Comparison of ENCODE assay signal across 12 cellular contexts in genomic region chr4:39719804-39720580, GRCh38. TPM values are rescaled to one million over a fixed set of nuclear protein-coding genes. Genes with fewer than 3 reads are reported as not detected.
DNase-seq lines count a peak whose midpoint lies in the region; ATAC-seq, FAIRE-seq and TF ChIP-seq lines count a peak whose summit lies in the region.
"Had no signal": no experiment of that assay in that cellular context is flagged by ENCODE, and none has a peak within 500 bp of the region (broad histone marks: within the 10 kb centered on the region; RNA-seq: fewer than 3 reads in every experiment).

No MANE protein-coding gene starts in this region.

- peaks cover 68% of the 10 kb centered on the region for H3K4me1 Mint-ChIP-seq in CD4-positive, alpha-beta T cell (ENCODE audit: low read depth)
- H3K4me1 Mint-ChIP-seq in HFFc6 (ENCODE audit: low read depth) (peaks cover 31% of the 10 kb centered on the region), astrocyte (ENCODE audit: low read depth, unreplicated experiment) (peaks cover 27% of the 10 kb centered on the region), naive B cell (peaks cover 28 to 61% (median 53%) of the 10 kb centered on the region in 3 donors)

- no peak for TF ChIP-seq POLR2A in vagina (IDR thresholded peaks at IDR 0.05)

- H3K4me3 Mint-ChIP-seq in CD4-positive, alpha-beta T cell, result no peak overlapping the region
- no peak overlapping the region for H3K4me3 Mint-ChIP-seq in HFFc6
- H3K4me3 Mint-ChIP-seq in astrocyte (ENCODE audit: unreplicated experiment), result peak overlapping the region; percentile 13
- H3K4me3 Mint-ChIP-seq in naive B cell, result no peak overlapping the region

- intact Hi-C loops in CD4-positive, alpha-beta T cell (cut with DNase I, micrococcal nuclease), result no loop called here
- intact Hi-C loops in vagina (cut with DNase I), result no loop called here

- H3K36me3 Mint-ChIP-seq in CD4-positive, alpha-beta T cell (ENCODE audit: low read depth), result peaks cover 43% of the 10 kb centered on the region
- peaks cover 16% of the 10 kb centered on the region for H3K36me3 Mint-ChIP-seq in HFFc6 (ENCODE audit: low read depth)
- H3K36me3 Mint-ChIP-seq in astrocyte (ENCODE audit: low read depth, unreplicated experiment), result peaks cover 12% of the 10 kb centered on the region
- peaks cover 7 to 8% of the 10 kb centered on the region in 2 donors for H3K36me3 Mint-ChIP-seq in naive B cell

- FAIRE-seq in astrocyte (lab: Jason Lieb, UNC), result no peak

- peak overlapping the region; percentile 52 for H3K27ac Mint-ChIP-seq in CD4-positive, alpha-beta T cell
- H3K27ac Mint-ChIP-seq in HFFc6 (peak overlapping the region; percentile 52), astrocyte (ENCODE audit: unreplicated experiment) (peak overlapping the region; percentile 13), naive B cell (peak overlapping the region in 5 of 6 donors; percentile 30 to 62 (median 46))

- no peak overlapping the region for H3K27ac ChIP-seq in CD4-positive, alpha-beta T cell (ENCODE audit: low read depth, low read length)
- H3K27ac ChIP-seq in astrocyte (ENCODE audit: low read depth, low read length), result no peak overlapping the region
- H3K27ac ChIP-seq in SK-N-SH (ENCODE audit: low read depth in 2 of 2, low read length in 1 of 2), result no peak overlapping the region
- no peak overlapping the region for H3K27ac ChIP-seq in vagina
- H3K27ac ChIP-seq: ovary, Peyer's patch had no signal

- H3K9me2 ChIP-seq in SK-N-SH, result no peaks in the 10 kb centered on the region

- no peak for ATAC-seq in CD4-positive, alpha-beta T cell (ENCODE audit: poor library complexity)
- ATAC-seq in naive B cell (ENCODE audit: low read depth in 2 of 2) (no peak), HG03280 (IDR thresholded peaks at IDR 0.05; ENCODE audit: unreplicated experiment) (no peak)

- no peaks in the 10 kb centered on the region for H3K27me3 ChIP-seq in CD4-positive, alpha-beta T cell (ENCODE audit: control insufficient read depth, insufficient read depth, low read length)
- H3K27me3 ChIP-seq in astrocyte (ENCODE audit: insufficient read depth, low read length), result no peaks in the 10 kb centered on the region
- H3K27me3 ChIP-seq in SK-N-SH (ENCODE audit: insufficient read depth), result no peaks in the 10 kb centered on the region
- H3K27me3 ChIP-seq in vagina, result no peaks in the 10 kb centered on the region
- H3K27me3 ChIP-seq: ovary, Peyer's patch had no signal

- POLR2A ChIA-PET in CD4-positive, alpha-beta T cell (lab: Charles Lee), result interaction anchor here (1.6 kb wide), 1 partner anchor 22 kb away, joined by 4 read pairs; the partner anchor contains the start of gene UBE2K
- POLR2A ChIA-PET in SK-N-SH (lab: Yijun Ruan, JAX), result no interaction called here

- no peaks in the 10 kb centered on the region for H3K9me3 Mint-ChIP-seq in CD4-positive, alpha-beta T cell
- H3K9me3 Mint-ChIP-seq in HFFc6 (no peaks in the 10 kb centered on the region), astrocyte (ENCODE audit: unreplicated experiment) (no peaks in the 10 kb centered on the region), naive B cell (no peaks in the 10 kb centered on the region)

- H3K4me2 ChIP-seq in astrocyte (ENCODE audit: low read length) (no peak overlapping the region), SK-N-SH (no peak overlapping the region)

- CTCF ChIA-PET in CD4-positive, alpha-beta T cell (lab: Charles Lee), result no interaction called here
- CTCF ChIA-PET in SK-N-SH (lab: Yijun Ruan, JAX), result interaction anchor here (0.9 kb wide), 1 partner anchor 14 kb away, joined by 4 read pairs; no protein-coding TSS in a partner anchor

- H2AFZ ChIP-seq in astrocyte (ENCODE audit: low read depth, low read length) (no peak overlapping the region), SK-N-SH (ENCODE audit: low read depth) (no peak overlapping the region)

- H3K79me2 ChIP-seq in astrocyte (ENCODE audit: insufficient read depth, low read length), result peaks cover 98% of the 10 kb centered on the region
- H3K79me2 ChIP-seq in SK-N-SH (ENCODE audit: insufficient read depth), result peaks cover 100% of the 10 kb centered on the region

- H3K4me1 ChIP-seq in astrocyte (ENCODE audit: insufficient read depth, low read length) (no peaks in the 10 kb centered on the region), SK-N-SH (ENCODE audit: control insufficient read depth in 1 of 2, insufficient read depth in 2 of 2, low read depth in 1 of 2, low read length in 1 of 2) (no peaks in the 10 kb centered on the region), vagina (peaks cover 20% of the 10 kb centered on the region)

- no peaks in the 10 kb centered on the region for H3K9me3 ChIP-seq in CD4-positive, alpha-beta T cell (ENCODE audit: control insufficient read depth, low read length)
- no peaks in the 10 kb centered on the region for H3K9me3 ChIP-seq in astrocyte (ENCODE audit: insufficient read depth, low read depth, low read length)
- H3K9me3 ChIP-seq in SK-N-SH, result no peaks in the 10 kb centered on the region
- H3K9me3 ChIP-seq in vagina, result no peaks in the 10 kb centered on the region
- H3K9me3 ChIP-seq: ovary, Peyer's patch had no signal

- TF ChIP-seq CTCF in CD4-positive, alpha-beta T cell (IDR thresholded peaks at IDR 0.05), result no peak
- TF ChIP-seq CTCF in HFFc6 (IDR thresholded peaks at IDR 0.05) (no peak), astrocyte (IDR thresholded peaks at IDR 0.05; ENCODE audit: insufficient read depth, low read depth, low read length) (no peak), SK-N-SH (IDR thresholded peaks at IDR 0.05) (no peak), vagina (IDR thresholded peaks at IDR 0.05) (no peak)

- H3K36me3 ChIP-seq in astrocyte (ENCODE audit: insufficient read depth, low read length) (no peaks in the 10 kb centered on the region), SK-N-SH (replicated peaks in 1 of 2; ENCODE audit: control insufficient read depth in 1 of 2, insufficient read depth in 2 of 2, low read length in 1 of 2) (peaks cover 0 to 19% of the 10 kb centered on the region in 2 experiments), vagina (no peaks in the 10 kb centered on the region)
- H3K36me3 ChIP-seq: ovary had no signal

- TF ChIP-seq RAD21 in SK-N-SH (IDR thresholded peaks at IDR 0.05; ENCODE audit: low read length), result no peak

- no peak overlapping the region for H3K9ac ChIP-seq in astrocyte (ENCODE audit: low read length)
- H3K9ac ChIP-seq in SK-N-SH, result no peak overlapping the region

- H3K27me3 Mint-ChIP-seq in CD4-positive, alpha-beta T cell, result no peaks in the 10 kb centered on the region
- H3K27me3 Mint-ChIP-seq in HFFc6 (ENCODE audit: insufficient read depth) (no peaks in the 10 kb centered on the region; the same call in 1 of the 2 replicates), astrocyte (ENCODE audit: low read depth, unreplicated experiment) (no peaks in the 10 kb centered on the region), naive B cell (no peaks in the 10 kb centered on the region)

- H3F3A ChIP-seq in SK-N-SH (replicated peaks; ENCODE audit: insufficient read depth), result no peaks in the 10 kb centered on the region

- H4K20me1 ChIP-seq in astrocyte (ENCODE audit: insufficient read depth, low read length) (peaks cover 88% of the 10 kb centered on the region), SK-N-SH (ENCODE audit: insufficient read depth) (peaks cover 93% of the 10 kb centered on the region)

- no peak overlapping the region for H3K4me3 ChIP-seq in astrocyte (ENCODE audit: insufficient read depth, low read depth, low read length)
- no peak overlapping the region for H3K4me3 ChIP-seq in SK-N-SH (ENCODE audit: low read depth in 2 of 2, low read length in 1 of 2)
- no peak overlapping the region for H3K4me3 ChIP-seq in vagina
- H3K4me3 ChIP-seq: ovary, Peyer's patch had no signal

- DNase-seq in CD4-positive, alpha-beta T cell, result no peak
- DNase-seq in HFFc6 (no peak), astrocyte (ENCODE audit: low read depth) (peak; percentile 16), naive B cell (no peak), NK-92 (lab: John Stamatoyannopoulos, UW; ENCODE audit: unreplicated experiment) (no peak), SK-N-SH (no peak), vagina (ENCODE audit: extremely low spot score in 2 of 2) (no peak)
- DNase-seq: DMS53, NCI-H1694, ovary, Peyer's patch had no signal

- no peak for TF ChIP-seq EP300 in SK-N-SH (IDR thresholded peaks at IDR 0.05; ENCODE audit: borderline replicate concordance in 1 of 2, low read depth in 1 of 2, low read length in 1 of 2)

TF ChIP-seq in SK-N-SH, 30 proteins besides CTCF, POLR2A, EP300 and RAD21 (continues in another document):
- TF ChIP-seq GATA2 (CRISPR knock-in tag; IDR thresholded peaks at IDR 0.05) (no peak), MXI1 (IDR thresholded peaks at IDR 0.05; ENCODE audit: low read depth, low read length) (no peak), NFIC (IDR thresholded peaks at IDR 0.05; ENCODE audit: borderline replicate concordance) (no peak), IRF3 (IDR thresholded peaks at IDR 0.05; ENCODE audit: low read depth, low read length) (no peak)

RNA-seq across cellular contexts. Expression of gene UBE2K, which starts 22.1 kb away (rescaled TPM):
- total RNA-seq in CD4-positive, alpha-beta T cell, result 10 to 100 TPM; 35.9 to 41.3 TPM
- total RNA-seq in HFFc6 (2021; fragmentation: NEBNext Ultra II Directional; extraction: Animal tissue kit (Norgen Biotek cat#: 25700)), result 100 to 1,000 TPM in 2 of 6 experiments, 10 to 100 TPM in 4; 84.8 to 104 (median 90.6) TPM
- total RNA-seq in astrocyte (130 and 134 TPM in 2 replicates), vagina (21.4 TPM)
- polyA plus RNA-seq in naive B cell (ENCODE audit: low read depth in 6 of 6) (10 to 100 TPM; 60.0 to 81.2 (median 69.2) TPM), SK-N-SH (2012; rRNA removed) (54.4 and 102 TPM in 2 replicates)
- polyA plus RNA-seq in SK-N-SH (2012; cell fraction: cytosol; rRNA removed), result 79.9 and 131 TPM in 2 replicates
- polyA plus RNA-seq in SK-N-SH (2012; cell fraction: nucleus; rRNA removed), result 11.5 and 22.3 TPM in 2 replicates
